Comparison of ENCODE assay signal across 19 cellular contexts in the genomic region with DNA sequence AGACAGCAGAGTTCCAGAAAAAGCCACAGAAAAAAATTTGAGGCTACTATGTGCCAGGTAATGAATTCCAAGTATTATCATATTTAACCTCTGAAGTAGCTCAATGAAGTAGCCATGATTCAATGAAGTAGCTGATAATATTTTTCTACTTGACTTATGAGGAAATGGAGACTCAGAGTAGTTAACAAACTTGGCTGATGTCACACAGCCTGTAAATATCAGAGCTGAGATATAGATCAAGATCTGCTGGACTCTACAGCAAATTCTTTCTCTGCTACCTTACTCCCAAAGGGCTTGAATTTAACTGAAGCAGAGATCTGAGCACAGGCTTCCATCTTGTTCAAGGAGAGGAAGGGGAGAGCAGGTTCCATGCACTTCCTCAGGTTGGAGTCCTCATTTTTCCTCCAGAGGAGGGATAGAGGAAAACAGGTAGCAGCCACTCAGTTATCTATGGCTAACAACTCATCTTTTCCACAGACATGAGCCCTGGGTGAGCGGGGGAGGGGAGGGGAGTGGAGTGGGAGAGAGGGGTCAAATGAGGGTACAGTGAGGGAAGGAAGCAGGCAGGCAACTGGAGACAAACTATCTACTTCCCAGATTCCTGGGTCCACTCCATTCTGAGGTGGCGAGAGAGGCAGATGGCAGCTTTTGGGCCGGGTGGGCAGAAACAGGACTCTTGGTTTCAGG. TPM values are rescaled to one million over a fixed set of nuclear protein-coding genes. Genes with fewer than 3 reads are reported as not detected.
DNase-seq lines count a peak whose midpoint lies in the region; ATAC-seq and TF ChIP-seq lines count a peak whose summit lies in the region.
"Had no signal": no experiment of that assay in that cellular context is flagged by ENCODE, and none has a peak within 500 bp of the region (broad histone marks: within the 10 kb centered on the region; RNA-seq: fewer than 3 reads in every experiment).

No MANE protein-coding gene starts in this region.

- 77 to 100% methylated on average over 1 to 3 of the region's 3 CpGs for WGBS in endodermal cell (ENCODE audit: insufficient coverage in 1 of 2, insufficient read length in 1 of 2), 2 experiments
- WGBS in GM23248 (ENCODE audit: low coverage in 1 of 2, low lambda C conversion rate in 2 of 2, missing lambda C conversion rate in 2 of 2), 2 experiments, result 76 to 84% methylated on average over 3 of the region's 3 CpGs

- no peak overlapping the region for H3K9ac ChIP-seq in endodermal cell (ENCODE audit: extremely low read depth, low read length, poor library complexity, severe bottlenecking)
- H3K9ac ChIP-seq in neural cell (ENCODE audit: low read length), result no peak overlapping the region
- H3K9ac ChIP-seq in GM23248, result no peak overlapping the region

- DNase-seq in cardiac muscle cell (ENCODE audit: low read depth in 1 of 2, low spot score in 1 of 2) (no peak), left cardiac atrium (no peak), endodermal cell (no peak), vagina (ENCODE audit: extremely low spot score in 2 of 2) (no peak), GM23248 (no peak), NCI-H69 (lab: John Stamatoyannopoulos, UW) (no peak)
- DNase-seq in stimulated activated CD4-positive, alpha-beta T cell treated with anti-CD3 and anti-CD28 coated beads, Interleukin-4, amount 100 ng/mL, for 1 hour, result no peak
- DNase-seq: activated CD4-positive, CD25-positive, alpha-beta regulatory T cell; activated gamma-delta T cell; lower lobe of right lung; MM.1S; Peyer's patch; stimulated activated CD4-positive, alpha-beta T cell treated with anti-CD3 and anti-CD28 coated beads, Interleukin-4, amount 100 ng/mL, for 4 hours; T-helper 1 cell had no signal

- no peaks in the 10 kb centered on the region for H3K9me3 ChIP-seq in cardiac muscle cell (ENCODE audit: low read depth)
- H3K9me3 ChIP-seq in endodermal cell (ENCODE audit: control insufficient read depth, low read length), result no peaks in the 10 kb centered on the region
- H3K9me3 ChIP-seq in neural cell (ENCODE audit: low read length), result no peaks in the 10 kb centered on the region
- no peaks in the 10 kb centered on the region for H3K9me3 ChIP-seq in vagina
- no peaks in the 10 kb centered on the region for H3K9me3 ChIP-seq in GM23248 (ENCODE audit: low read depth)
- H3K9me3 ChIP-seq: A549, lower lobe of right lung, Peyer's patch had no signal

- in situ Hi-C loops in GM23248 (cut with MboI), result no loop called here

- H3K4me2 ChIP-seq in neural cell (ENCODE audit: low read length) (no peak overlapping the region), GM23248 (ENCODE audit: unreplicated experiment) (no peak overlapping the region)
- H3K4me2 ChIP-seq: A549 had no signal

- H3K9me2 ChIP-seq in neural cell (ENCODE audit: insufficient read depth, low read length) (no peaks in the 10 kb centered on the region), GM23248 (ENCODE audit: insufficient read depth) (no peaks in the 10 kb centered on the region)

- H3K27me3 ChIP-seq in cardiac muscle cell (no peaks in the 10 kb centered on the region), endodermal cell (ENCODE audit: control insufficient read depth, insufficient read depth, low read length, poor library complexity, severe bottlenecking) (no peaks in the 10 kb centered on the region), neural cell (ENCODE audit: insufficient read depth, low read depth, low read length) (no peaks in the 10 kb centered on the region), vagina (no peaks in the 10 kb centered on the region), GM23248 (replicated peaks; ENCODE audit: insufficient read depth) (no peaks in the 10 kb centered on the region)
- H3K27me3 ChIP-seq: Peyer's patch had no signal

- H3K27ac Mint-ChIP-seq in endodermal cell, result peak overlapping the region; percentile 87

- no peak for TF ChIP-seq EP300 in neural cell (conservative IDR thresholded peaks at IDR 0.05; ENCODE audit: poor library complexity, severe bottlenecking)

- H3K4me3 Mint-ChIP-seq in endodermal cell, result no peak overlapping the region

- TF ChIP-seq POLR2A in vagina (IDR thresholded peaks at IDR 0.05), result no peak

- peaks cover 6% of the 10 kb centered on the region for H3K27me3 Mint-ChIP-seq in endodermal cell (ENCODE audit: insufficient read depth)

- no peaks in the 10 kb centered on the region for H3K9me3 Mint-ChIP-seq in endodermal cell

- peaks cover 60% of the 10 kb centered on the region for H3K4me1 ChIP-seq in cardiac muscle cell (ENCODE audit: low read depth)
- H3K4me1 ChIP-seq in endodermal cell (ENCODE audit: control insufficient read depth, insufficient read depth, low read length), result peaks cover 27% of the 10 kb centered on the region
- peaks cover 81% of the 10 kb centered on the region for H3K4me1 ChIP-seq in vagina
- H3K4me1 ChIP-seq in GM23248 (ENCODE audit: insufficient read depth), result peaks cover 12% of the 10 kb centered on the region

- intact Hi-C loops in left cardiac atrium (cut with DNase I) (no loop called here), vagina (cut with DNase I) (no loop called here)

- H3K79me2 ChIP-seq in neural cell (replicated peaks; ENCODE audit: insufficient read depth, low read length) (no peaks in the 10 kb centered on the region), GM23248 (ENCODE audit: insufficient read depth) (no peaks in the 10 kb centered on the region)

- no peaks in the 10 kb centered on the region for H3K36me3 ChIP-seq in cardiac muscle cell
- H3K36me3 ChIP-seq in endodermal cell (ENCODE audit: control insufficient read depth, insufficient read depth, low read length), result no peaks in the 10 kb centered on the region
- no peaks in the 10 kb centered on the region for H3K36me3 ChIP-seq in neural cell (ENCODE audit: insufficient read depth, low read length)
- H3K36me3 ChIP-seq in vagina, result no peaks in the 10 kb centered on the region
- no peaks in the 10 kb centered on the region for H3K36me3 ChIP-seq in GM23248 (ENCODE audit: low read depth)
- H3K36me3 ChIP-seq: lower lobe of right lung, Peyer's patch had no signal

- peak overlapping the region; percentile 83 for H3K27ac ChIP-seq in cardiac muscle cell
- no peak overlapping the region for H3K27ac ChIP-seq in endodermal cell (ENCODE audit: low read depth, low read length)
- H3K27ac ChIP-seq in neural cell (ENCODE audit: low read length), result peak overlapping the region; percentile 28
- H3K27ac ChIP-seq in vagina, result peak overlapping the region; percentile 93
- no peak overlapping the region for H3K27ac ChIP-seq in GM23248
- H3K27ac ChIP-seq: A549, lower lobe of right lung, Peyer's patch had no signal

- no peak for TF ChIP-seq RAD21 in neural cell (conservative IDR thresholded peaks at IDR 0.05)

- no peaks in the 10 kb centered on the region for H3F3A ChIP-seq in neural cell (ENCODE audit: insufficient read depth, low read length, poor library complexity, severe bottlenecking)
- peaks cover 35% of the 10 kb centered on the region; the same call in 1 of the 2 replicates for H3F3A ChIP-seq in GM23248 (ENCODE audit: insufficient read depth)

- no peak for ATAC-seq in left cardiac atrium
- ATAC-seq: A549, HCT116, lower lobe of right lung, sciatic nerve had no signal

- H3K4me3 ChIP-seq in cardiac muscle cell (no peak overlapping the region), endodermal cell (ENCODE audit: low read length) (no peak overlapping the region), neural cell (ENCODE audit: low read length) (no peak overlapping the region), vagina (no peak overlapping the region), GM23248 (no peak overlapping the region)
- H3K4me3 ChIP-seq: A549, lower lobe of right lung, Peyer's patch had no signal

- H3K4me1 Mint-ChIP-seq in endodermal cell, result peaks cover 58% of the 10 kb centered on the region

- TF ChIP-seq CTCF in cardiac muscle cell (IDR thresholded peaks at IDR 0.05; ENCODE audit: low read depth, low read length) (no peak), endodermal cell (conservative IDR thresholded peaks at IDR 0.05) (no peak), neural cell (IDR thresholded peaks at IDR 0.05; ENCODE audit: poor library complexity, severe bottlenecking) (no peak), vagina (IDR thresholded peaks at IDR 0.05) (no peak)

- no peak overlapping the region for H2AFZ ChIP-seq in neural cell (ENCODE audit: low read depth, low read length)
- no peak overlapping the region for H2AFZ ChIP-seq in GM23248

- no peaks in the 10 kb centered on the region for H3K36me3 Mint-ChIP-seq in endodermal cell (ENCODE audit: low read depth)

- H4K20me1 ChIP-seq in neural cell (ENCODE audit: insufficient read depth) (no peaks in the 10 kb centered on the region), GM23248 (ENCODE audit: insufficient read depth) (no peaks in the 10 kb centered on the region)

TF ChIP-seq in neural cell, 6 proteins besides CTCF, POLR2A, EP300 and RAD21 (continues in another document):
- TF ChIP-seq POLR2AphosphoS5 (IDR thresholded peaks at IDR 0.05), result no peak
- no peak for TF ChIP-seq MXI1 (conservative IDR thresholded peaks at IDR 0.05; ENCODE audit: poor library complexity, severe bottlenecking)

RNA-seq across cellular contexts. Expression of gene ZNF385A, which starts 2.4 kb away (rescaled TPM):
- total RNA-seq in cardiac muscle cell, result 13.0 and 20.0 TPM in 2 replicates
- 13.4 and 16.0 TPM in 2 replicates for polyA plus RNA-seq in cardiac muscle cell
- total RNA-seq in left cardiac atrium, result 10 to 100 TPM; 20.4 to 24.2 TPM
- total RNA-seq in endodermal cell, result 10 to 100 TPM; 10.5 to 16.3 TPM
- polyA plus RNA-seq in endodermal cell (2013, experiment 1 of 2), result 39.3 TPM
- polyA plus RNA-seq in endodermal cell (2013, experiment 2 of 2), result 35.5 TPM
- 0.46 TPM in 1 of 2 replicates, not detected in the other for polyA plus RNA-seq in neural cell
- 1.5 TPM in 1 of 2 replicates, not detected in the other for polyA minus RNA-seq in neural cell
- total RNA-seq in vagina, result 38.8 TPM
- 1.6 and 1.8 TPM in 2 replicates for total RNA-seq in GM23248 (2014; rRNA removed; shearing (Covaris generic))
- 2.9 and 3.1 TPM in 2 replicates for polyA plus RNA-seq in GM23248 (2016; fragmentation: Nextera tagmentation; extraction: Ambion mirVana)

RNA-seq across cellular contexts. Expression of gene GPR84, which starts 22.6 kb away (rescaled TPM):
- 0.09 TPM in 1 of 2 replicates, not detected in the other for total RNA-seq in cardiac muscle cell
- polyA plus RNA-seq in cardiac muscle cell, result not detected in 2 replicates
- total RNA-seq in left cardiac atrium, result under 1 TPM; 0.29 to 0.55 TPM
- total RNA-seq in endodermal cell, result not detected
- polyA plus RNA-seq in endodermal cell (2013, experiment 1 of 2), result 0.11 TPM
- not detected for polyA plus RNA-seq in endodermal cell (2013, experiment 2 of 2)
- not detected in 2 replicates for polyA plus RNA-seq in neural cell
- not detected in 2 replicates for polyA minus RNA-seq in neural cell
- total RNA-seq in vagina, result not detected
- total RNA-seq in GM23248 (2014; rRNA removed; shearing (Covaris generic)), result not detected in 2 replicates
- polyA plus RNA-seq in GM23248 (2016; fragmentation: Nextera tagmentation; extraction: Ambion mirVana), result not detected in 2 replicates
- total RNA-seq: dermis microvascular lymphatic vessel endothelial cell, Peyer's patch had no signal
- polyA plus RNA-seq: A549 had no signal

RNA-seq across cellular contexts. Expression of gene ITGA5, which starts 32.1 kb away (rescaled TPM):
- total RNA-seq in cardiac muscle cell, result 45.9 and 55.8 TPM in 2 replicates
- 52.6 and 53.2 TPM in 2 replicates for polyA plus RNA-seq in cardiac muscle cell
- total RNA-seq in left cardiac atrium, result 100 to 1,000 TPM in 1 of 2 donors, 10 to 100 TPM in 1; 45.7 to 133 TPM
- 100 to 1,000 TPM; 189 to 243 TPM for total RNA-seq in endodermal cell
- polyA plus RNA-seq in endodermal cell (2013, experiment 1 of 2), result 71.1 TPM
- polyA plus RNA-seq in endodermal cell (2013, experiment 2 of 2), result 77.0 TPM
- polyA plus RNA-seq in neural cell, result not detected in 2 replicates
- polyA minus RNA-seq in neural cell, result not detected in 2 replicates
- 95.0 TPM for total RNA-seq in vagina
- total RNA-seq in GM23248 (2014; rRNA removed; shearing (Covaris generic)), result 496 and 541 TPM in 2 replicates
- polyA plus RNA-seq in GM23248 (2016; fragmentation: Nextera tagmentation; extraction: Ambion mirVana), result 402 and 416 TPM in 2 replicates

Comparison
In these comparisons a context has a peak if more than half of its experiments do, and no peak if none do; other contexts are left out.
1. H3K27ac ChIP-seq: peak in cardiac muscle cell (single experiment), neural cell (single experiment) and vagina (single experiment); none in endodermal cell (single experiment) and GM23248 (single experiment).